ENCODE assay signal across 2 cellular contexts in the genomic region with DNA sequence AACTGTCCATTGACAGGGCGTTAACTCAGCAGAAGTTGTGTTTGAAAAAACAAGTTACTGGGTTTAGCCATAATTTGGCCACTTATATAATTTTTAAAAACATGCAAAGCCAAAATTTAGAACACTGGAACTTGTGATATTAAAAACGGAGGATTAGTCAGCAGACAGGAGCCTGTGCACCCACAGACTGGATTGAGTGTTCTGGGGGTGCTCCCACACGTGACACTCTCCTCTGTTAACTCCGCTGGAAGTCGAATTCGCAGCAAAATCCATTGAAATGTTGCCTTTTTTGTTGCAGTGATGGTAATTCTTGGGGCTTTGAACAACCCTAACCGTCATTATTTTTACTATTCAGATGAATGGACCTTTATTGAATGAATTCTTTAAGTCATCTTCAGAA.
TF ChIP-seq lines count a peak whose summit lies in the region.

No MANE protein-coding gene starts in this region.

TF ChIP-seq in GM23338, 12 proteins besides CTCF, POLR2A, EP300 and RAD21 (continued from another document and continues in another):
- TF ChIP-seq ETS1 (IDR thresholded peaks at IDR 0.05) (no peak), ZNF114 (CRISPR knock-in tag; IDR thresholded peaks at IDR 0.05) (no peak), NANOG (IDR thresholded peaks at IDR 0.05; ENCODE audit: borderline replicate concordance) (no peak), ZNF331 (CRISPR knock-in tag; IDR thresholded peaks at IDR 0.05; ENCODE audit: low read depth) (no peak), ZNF462 (CRISPR knock-in tag; IDR thresholded peaks at IDR 0.05) (no peak), JUNB (IDR thresholded peaks at IDR 0.05; ENCODE audit: unreplicated experiment) (no peak), CREB1 (CRISPR knock-in tag; IDR thresholded peaks at IDR 0.05; ENCODE audit: low read depth) (no peak), EZH2 (IDR thresholded peaks at IDR 0.05; ENCODE audit: low read depth, unreplicated experiment) (no peak), STAT1 (IDR thresholded peaks at IDR 0.05; ENCODE audit: unreplicated experiment) (no peak)
- TF ChIP-seq, protein P1, sequence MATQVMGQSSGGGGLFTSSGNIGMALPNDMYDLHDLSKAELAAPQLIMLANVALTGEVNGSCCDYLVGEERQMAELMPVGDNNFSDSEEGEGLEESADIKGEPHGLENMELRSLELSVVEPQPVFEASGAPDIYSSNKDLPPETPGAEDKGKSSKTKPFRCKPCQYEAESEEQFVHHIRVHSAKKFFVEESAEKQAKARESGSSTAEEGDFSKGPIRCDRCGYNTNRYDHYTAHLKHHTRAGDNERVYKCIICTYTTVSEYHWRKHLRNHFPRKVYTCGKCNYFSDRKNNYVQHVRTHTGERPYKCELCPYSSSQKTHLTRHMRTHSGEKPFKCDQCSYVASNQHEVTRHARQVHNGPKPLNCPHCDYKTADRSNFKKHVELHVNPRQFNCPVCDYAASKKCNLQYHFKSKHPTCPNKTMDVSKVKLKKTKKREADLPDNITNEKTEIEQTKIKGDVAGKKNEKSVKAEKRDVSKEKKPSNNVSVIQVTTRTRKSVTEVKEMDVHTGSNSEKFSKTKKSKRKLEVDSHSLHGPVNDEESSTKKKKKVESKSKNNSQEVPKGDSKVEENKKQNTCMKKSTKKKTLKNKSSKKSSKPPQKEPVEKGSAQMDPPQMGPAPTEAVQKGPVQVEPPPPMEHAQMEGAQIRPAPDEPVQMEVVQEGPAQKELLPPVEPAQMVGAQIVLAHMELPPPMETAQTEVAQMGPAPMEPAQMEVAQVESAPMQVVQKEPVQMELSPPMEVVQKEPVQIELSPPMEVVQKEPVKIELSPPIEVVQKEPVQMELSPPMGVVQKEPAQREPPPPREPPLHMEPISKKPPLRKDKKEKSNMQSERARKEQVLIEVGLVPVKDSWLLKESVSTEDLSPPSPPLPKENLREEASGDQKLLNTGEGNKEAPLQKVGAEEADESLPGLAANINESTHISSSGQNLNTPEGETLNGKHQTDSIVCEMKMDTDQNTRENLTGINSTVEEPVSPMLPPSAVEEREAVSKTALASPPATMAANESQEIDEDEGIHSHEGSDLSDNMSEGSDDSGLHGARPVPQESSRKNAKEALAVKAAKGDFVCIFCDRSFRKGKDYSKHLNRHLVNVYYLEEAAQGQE (IDR thresholded peaks at IDR 0.05; ENCODE audit: unreplicated experiment): no peak

TF ChIP-seq in WTC11, 78 proteins besides CTCF, POLR2A, EP300 and RAD21 (continued from another document):
- TF ChIP-seq, protein P2, sequence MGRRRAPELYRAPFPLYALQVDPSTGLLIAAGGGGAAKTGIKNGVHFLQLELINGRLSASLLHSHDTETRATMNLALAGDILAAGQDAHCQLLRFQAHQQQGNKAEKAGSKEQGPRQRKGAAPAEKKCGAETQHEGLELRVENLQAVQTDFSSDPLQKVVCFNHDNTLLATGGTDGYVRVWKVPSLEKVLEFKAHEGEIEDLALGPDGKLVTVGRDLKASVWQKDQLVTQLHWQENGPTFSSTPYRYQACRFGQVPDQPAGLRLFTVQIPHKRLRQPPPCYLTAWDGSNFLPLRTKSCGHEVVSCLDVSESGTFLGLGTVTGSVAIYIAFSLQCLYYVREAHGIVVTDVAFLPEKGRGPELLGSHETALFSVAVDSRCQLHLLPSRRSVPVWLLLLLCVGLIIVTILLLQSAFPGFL (CRISPR knock-in tag; IDR thresholded peaks at IDR 0.05; ENCODE audit: borderline replicate concordance): no peak
- TF ChIP-seq, protein P3, sequence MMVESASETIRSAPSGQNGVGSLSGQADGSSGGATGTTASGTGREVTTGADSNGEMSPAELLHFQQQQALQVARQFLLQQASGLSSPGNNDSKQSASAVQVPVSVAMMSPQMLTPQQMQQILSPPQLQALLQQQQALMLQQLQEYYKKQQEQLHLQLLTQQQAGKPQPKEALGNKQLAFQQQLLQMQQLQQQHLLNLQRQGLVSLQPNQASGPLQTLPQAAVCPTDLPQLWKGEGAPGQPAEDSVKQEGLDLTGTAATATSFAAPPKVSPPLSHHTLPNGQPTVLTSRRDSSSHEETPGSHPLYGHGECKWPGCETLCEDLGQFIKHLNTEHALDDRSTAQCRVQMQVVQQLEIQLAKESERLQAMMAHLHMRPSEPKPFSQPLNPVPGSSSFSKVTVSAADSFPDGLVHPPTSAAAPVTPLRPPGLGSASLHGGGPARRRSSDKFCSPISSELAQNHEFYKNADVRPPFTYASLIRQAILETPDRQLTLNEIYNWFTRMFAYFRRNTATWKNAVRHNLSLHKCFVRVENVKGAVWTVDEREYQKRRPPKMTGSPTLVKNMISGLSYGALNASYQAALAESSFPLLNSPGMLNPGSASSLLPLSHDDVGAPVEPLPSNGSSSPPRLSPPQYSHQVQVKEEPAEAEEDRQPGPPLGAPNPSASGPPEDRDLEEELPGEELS (CRISPR knock-in tag; IDR thresholded peaks at IDR 0.05): no peak
TF ChIP-seq in WTC11: peak in this region for 0.
